In the genomic region with DNA sequence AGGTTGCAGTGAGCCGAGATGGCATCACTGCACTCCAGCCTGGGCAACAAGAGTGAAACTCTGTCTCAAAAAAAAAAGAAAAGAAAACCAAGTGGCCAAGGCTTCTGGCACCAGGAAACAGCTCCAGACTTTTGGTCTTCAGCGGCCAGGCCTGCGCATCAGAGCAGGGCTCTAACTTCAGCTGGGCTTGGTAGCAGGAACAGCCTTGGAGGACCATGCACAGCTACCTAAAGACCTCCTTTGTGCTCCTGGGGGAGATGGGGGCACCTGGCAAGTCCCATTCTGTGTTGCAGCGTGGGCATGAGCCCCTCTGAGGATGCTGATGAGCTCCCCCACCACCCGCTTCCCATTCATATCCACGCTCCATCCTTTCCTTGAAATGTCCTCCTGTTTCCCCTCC, we compare ENCODE assay signal across 18 cellular contexts. TPM values are rescaled to one million over a fixed set of nuclear protein-coding genes. Genes with fewer than 3 reads are reported as not detected.
A peak's percentile ranks its signal among the peaks of the same experiment; 100 is the strongest.
DNase-seq lines count a peak whose midpoint lies in the region; ATAC-seq and TF ChIP-seq lines count a peak whose summit lies in the region.
"Had no signal": no experiment of that assay in that cellular context is flagged by ENCODE, and none has a peak within 500 bp of the region (broad histone marks: within the 10 kb centered on the region; RNA-seq: fewer than 3 reads in every experiment).

No MANE protein-coding gene starts in this region.

- no peak for DNase-seq in CD8-positive, alpha-beta T cell
- DNase-seq in caudate nucleus (lab: John Stamatoyannopoulos, UW) (no peak), SW480 (ENCODE audit: low spot score) (no peak), left colon (no peak)
- DNase-seq in naive thymus-derived CD4-positive, alpha-beta T cell = no peak
- DNase-seq: Calu3; CD4-positive, alpha-beta memory T cell; GF-D8; NCI-H1417; NCI-H187 treated with DMSO at 0.1 percent for 48 hours; NCI-H345; NCI-H524 treated with DMSO at 0.1 percent for 48 hours; PC-3; RPMI8226; SIG-M5 had no signal

- no peak overlapping the region for H3K27ac ChIP-seq in CD8-positive, alpha-beta T cell (ENCODE audit: low read depth, low read length)
- peak overlapping the region; percentile 91 for H3K27ac ChIP-seq in caudate nucleus (ENCODE audit: low read depth, low read length)
- H3K27ac ChIP-seq in naive thymus-derived CD4-positive, alpha-beta T cell (ENCODE audit: low read depth, low read length) = no peak overlapping the region
- peak overlapping the region; percentile 81 for H3K27ac ChIP-seq in stomach smooth muscle (ENCODE audit: low read length)
- H3K27ac ChIP-seq: A549 had no signal

- POLR2A ChIA-PET in CD8-positive, alpha-beta T cell (lab: Charles Lee) = interaction anchor here (1.1 to 3.2 kb wide), 3 partner anchors 13 to 68 kb away, joined by 5 to 20 read pairs (median 15); partner anchors contain the start of gene ANKRD39
- POLR2A ChIA-PET in naive thymus-derived CD4-positive, alpha-beta T cell (lab: Charles Lee) = interaction anchor here (0.8 to 5.9 kb wide), 10 partner anchors 13 to 62 kb away, joined by 3 to 68 read pairs (median 7); no protein-coding TSS in a partner anchor

- no peaks in the 10 kb centered on the region for H3K27me3 ChIP-seq in CD8-positive, alpha-beta T cell (ENCODE audit: insufficient read depth, low read length)
- H3K27me3 ChIP-seq in naive thymus-derived CD4-positive, alpha-beta T cell (ENCODE audit: control insufficient read depth in 2 of 2, insufficient read depth in 2 of 2, low read length in 2 of 2) = no peaks in the 10 kb centered on the region
- no peaks in the 10 kb centered on the region for H3K27me3 ChIP-seq in stomach smooth muscle (ENCODE audit: control insufficient read depth in 1 of 2, insufficient read depth in 2 of 2, low read length in 2 of 2)

- CTCF ChIA-PET in CD8-positive, alpha-beta T cell (lab: Charles Lee) = interaction anchor here (0.7 to 5.3 kb wide), 6 partner anchors 13 to 186 kb away, joined by 3 to 48 read pairs (median 8); partner anchors contain the start of genes ANKRD36 and ANKRD39
- CTCF ChIA-PET in naive thymus-derived CD4-positive, alpha-beta T cell (lab: Charles Lee) = interaction anchor here (0.6 to 1.6 kb wide), 2 partner anchors 12 to 24 kb away, joined by 3 read pairs; no protein-coding TSS in a partner anchor

- peaks cover 33% of the 10 kb centered on the region for H3K4me1 Mint-ChIP-seq in CD8-positive, alpha-beta T cell (ENCODE audit: low read depth)
- H3K4me1 Mint-ChIP-seq in naive thymus-derived CD4-positive, alpha-beta T cell = peaks cover 17 to 56% (median 33%) of the 10 kb centered on the region in 7 donors

- no peaks in the 10 kb centered on the region for H3K27me3 Mint-ChIP-seq in CD8-positive, alpha-beta T cell (ENCODE audit: low read depth)
- H3K27me3 Mint-ChIP-seq in naive thymus-derived CD4-positive, alpha-beta T cell = peaks cover 0 to 24% (median 0%) of the 10 kb centered on the region in 5 donors

- H3K9me3 Mint-ChIP-seq in CD8-positive, alpha-beta T cell = no peaks in the 10 kb centered on the region
- H3K9me3 Mint-ChIP-seq in naive thymus-derived CD4-positive, alpha-beta T cell = peaks cover 0 to 1% (median 0%) of the 10 kb centered on the region in 11 donors
- H3K9me3 Mint-ChIP-seq: CD4-positive, alpha-beta memory T cell had no signal

- H3K36me3 ChIP-seq in CD8-positive, alpha-beta T cell (ENCODE audit: insufficient read depth, low read length) = no peaks in the 10 kb centered on the region
- H3K36me3 ChIP-seq in naive thymus-derived CD4-positive, alpha-beta T cell (ENCODE audit: control insufficient read depth in 2 of 3, insufficient read depth in 3 of 3, low read length in 3 of 3) = no peaks in the 10 kb centered on the region
- H3K36me3 ChIP-seq in stomach smooth muscle (ENCODE audit: control insufficient read depth in 2 of 2, insufficient read depth in 2 of 2, low read length in 2 of 2) = no peaks in the 10 kb centered on the region

- no peak overlapping the region for H3K4me3 ChIP-seq in CD8-positive, alpha-beta T cell (ENCODE audit: low read depth, low read length)
- no peak overlapping the region for H3K4me3 ChIP-seq in naive thymus-derived CD4-positive, alpha-beta T cell (ENCODE audit: low read length)
- no peak overlapping the region for H3K4me3 ChIP-seq in stomach smooth muscle (ENCODE audit: low read length in 2 of 2)
- H3K4me3 ChIP-seq: A549 had no signal

- H3K4me3 Mint-ChIP-seq in CD8-positive, alpha-beta T cell = peak overlapping the region; percentile 85
- peak overlapping the region in 2 of 10 donors; percentile 92 to 95 for H3K4me3 Mint-ChIP-seq in naive thymus-derived CD4-positive, alpha-beta T cell
- H3K4me3 Mint-ChIP-seq: CD4-positive, alpha-beta memory T cell had no signal

- H3K9me3 ChIP-seq in CD8-positive, alpha-beta T cell (ENCODE audit: low read length) = no peaks in the 10 kb centered on the region
- H3K9me3 ChIP-seq in naive thymus-derived CD4-positive, alpha-beta T cell (ENCODE audit: control insufficient read depth in 2 of 3, low read length in 3 of 3) = no peaks in the 10 kb centered on the region
- H3K9me3 ChIP-seq in stomach smooth muscle (ENCODE audit: control insufficient read depth in 2 of 2, low read length in 2 of 2) = no peaks in the 10 kb centered on the region
- H3K9me3 ChIP-seq: A549 had no signal

- no peak overlapping the region for H3K27ac Mint-ChIP-seq in CD8-positive, alpha-beta T cell
- peak overlapping the region in 5 of 9 donors; percentile 14 to 99 (median 97) for H3K27ac Mint-ChIP-seq in naive thymus-derived CD4-positive, alpha-beta T cell

- ATAC-seq in CD8-positive, alpha-beta T cell = no peak
- no peak for ATAC-seq in naive thymus-derived CD4-positive, alpha-beta T cell
- no peak for ATAC-seq in GM21528 (IDR thresholded peaks at IDR 0.05; ENCODE audit: low FRiP score, unreplicated experiment)
- ATAC-seq in left colon = no peak
- ATAC-seq: A549, PC-3 had no signal

- H3K36me3 Mint-ChIP-seq in CD8-positive, alpha-beta T cell = no peaks in the 10 kb centered on the region
- H3K36me3 Mint-ChIP-seq in naive thymus-derived CD4-positive, alpha-beta T cell = no peaks in the 10 kb centered on the region
- H3K36me3 Mint-ChIP-seq: CD4-positive, alpha-beta memory T cell had no signal

- H3K4me1 ChIP-seq in CD8-positive, alpha-beta T cell (ENCODE audit: insufficient read depth, low read length) = peaks cover 23% of the 10 kb centered on the region
- peaks cover 19 to 23% of the 10 kb centered on the region in 2 donors for H3K4me1 ChIP-seq in naive thymus-derived CD4-positive, alpha-beta T cell (ENCODE audit: control insufficient read depth in 2 of 2, insufficient read depth in 2 of 2, low read length in 2 of 2)
- H3K4me1 ChIP-seq in stomach smooth muscle (ENCODE audit: control insufficient read depth, insufficient read depth, low read length) = peaks cover 46% of the 10 kb centered on the region
- H3K4me1 ChIP-seq: A549 had no signal

- intact Hi-C loops in CD8-positive, alpha-beta T cell (cut with DNase I, micrococcal nuclease) = no loop called here
- intact Hi-C loops in naive thymus-derived CD4-positive, alpha-beta T cell (cut with micrococcal nuclease) = no loop called here
- intact Hi-C loops in left colon (cut with DNase I, micrococcal nuclease) = no loop called here

- H3K9ac ChIP-seq in stomach smooth muscle (ENCODE audit: low read length in 2 of 2) = no peak overlapping the region

- no peak for TF ChIP-seq CTCF in CD8-positive, alpha-beta T cell (IDR thresholded peaks at IDR 0.05)

RNA-seq across cellular contexts. Expression of gene SEMA4C, which starts 56.4 kb away (rescaled TPM):
- 10 to 100 TPM; 40.0 to 45.7 TPM for total RNA-seq in CD8-positive, alpha-beta T cell
- total RNA-seq in naive thymus-derived CD4-positive, alpha-beta T cell = 10 to 100 TPM; 33.5 to 74.7 (median 44.1) TPM
- 1 to 10 TPM; 3.1 to 5.1 TPM for polyA plus RNA-seq in naive thymus-derived CD4-positive, alpha-beta T cell
- total RNA-seq in left colon = 10 to 100 TPM; 13.2 to 17.5 TPM

Comparison
In these comparisons a context has a peak if more than half of its experiments do, and no peak if none do; other contexts are left out.
1. H3K27ac ChIP-seq: peak in caudate nucleus (single experiment) and stomach smooth muscle (single experiment); none in CD8-positive, alpha-beta T cell (single experiment) and naive thymus-derived CD4-positive, alpha-beta T cell (single experiment).